7 cellular contexts compared by ENCODE assay signal in the genomic region with DNA sequence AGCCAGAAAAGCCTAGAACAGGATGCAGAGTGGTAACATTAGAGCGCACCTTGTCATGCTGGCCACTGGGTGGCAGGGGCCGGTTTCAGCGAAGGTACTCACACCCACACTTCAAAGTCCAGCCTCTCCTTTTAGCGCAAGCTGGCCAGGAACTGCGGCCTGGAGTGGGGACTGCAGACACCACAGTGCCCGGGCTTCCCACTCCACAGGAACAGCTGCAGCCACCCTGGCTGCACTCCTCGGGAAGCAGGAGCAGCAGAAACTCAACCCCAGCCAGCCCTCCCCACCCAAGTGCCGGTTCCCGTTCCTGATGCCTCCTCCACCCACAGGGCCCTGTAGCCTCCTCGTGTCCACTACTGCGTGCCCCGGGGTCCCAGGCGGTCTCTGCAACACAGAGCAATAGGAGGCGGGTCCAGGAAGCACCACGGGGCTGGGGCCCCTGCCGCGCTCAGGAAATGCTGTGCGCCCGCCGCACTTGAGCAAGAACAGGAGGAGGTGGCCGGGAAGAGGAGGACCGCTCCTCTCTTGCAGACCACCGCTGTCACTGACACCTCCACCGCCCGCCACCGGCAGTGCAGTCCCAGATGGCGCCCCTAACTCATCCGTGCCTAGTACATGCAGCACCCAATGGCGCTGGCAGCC. TPM values are rescaled to one million over a fixed set of nuclear protein-coding genes. Genes with fewer than 3 reads are reported as not detected.
DNase-seq lines count a peak whose midpoint lies in the region; ATAC-seq and TF ChIP-seq lines count a peak whose summit lies in the region.

No MANE protein-coding gene starts in this region.

- POLR2A ChIA-PET in RWPE1 (lab: Yijun Ruan, JAX; ENCODE audit: low non-redundant PET): no interaction called here

- peak overlapping the region; percentile 81 for H3K4me3 Mint-ChIP-seq in central memory CD8-positive, alpha-beta T cell

- H3K27ac ChIP-seq in RWPE1 (no peak overlapping the region), upper lobe of right lung (no peak overlapping the region)

- TF ChIP-seq CTCF in RWPE1 (conservative IDR thresholded peaks at IDR 0.05; ENCODE audit: low read depth) (peak; percentile 78), upper lobe of right lung (IDR thresholded peaks at IDR 0.05) (peak; percentile 55)

- peak; percentile 26 for DNase-seq in EH (ENCODE audit: low read depth)
- peak; percentile 50 for DNase-seq in KBM-7
- DNase-seq in RWPE1 (ENCODE audit: low spot score): peak; percentile 58
- no peak for DNase-seq in central memory CD8-positive, alpha-beta T cell (ENCODE audit: low spot score in 2 of 2)
- peak; percentile 55 to 65 for DNase-seq in left colon
- DNase-seq in upper lobe of right lung: peak; percentile 83
- no peak for DNase-seq in activated gamma-delta T cell (lab: John Stamatoyannopoulos, UW)

- H3K27me3 ChIP-seq in upper lobe of right lung: peaks cover 27% of the 10 kb centered on the region

- H3K4me1 Mint-ChIP-seq in central memory CD8-positive, alpha-beta T cell: peaks cover 53% of the 10 kb centered on the region

- H3K4me3 ChIP-seq in upper lobe of right lung: peak overlapping the region; percentile 36

- H3K36me3 Mint-ChIP-seq in central memory CD8-positive, alpha-beta T cell (ENCODE audit: insufficient read depth): peaks cover under 1% of the 10 kb centered on the region

- H3K9me3 ChIP-seq in upper lobe of right lung: no peaks in the 10 kb centered on the region

- CTCF ChIA-PET in RWPE1 (lab: Yijun Ruan, JAX): interaction anchor here (0.6 to 1.6 kb wide), 3 partner anchors 63 to 228 kb away, joined by 3 to 6 read pairs (median 4); no protein-coding TSS in a partner anchor

- intact Hi-C loops in left colon (cut with DNase I, micrococcal nuclease): no loop called here
- intact Hi-C loops in upper lobe of right lung (cut with DNase I): no loop called here

- no peak for ATAC-seq in central memory CD8-positive, alpha-beta T cell (replicated peaks; ENCODE audit: extremely low read depth, poor library complexity, severe bottlenecking)
- ATAC-seq in left colon (peak; percentile 90), upper lobe of right lung (peak; percentile 84)

- peaks cover 31% of the 10 kb centered on the region for H3K27me3 Mint-ChIP-seq in central memory CD8-positive, alpha-beta T cell

- H3K4me1 ChIP-seq in upper lobe of right lung: peaks cover 11% of the 10 kb centered on the region

- no peaks in the 10 kb centered on the region for H3K36me3 ChIP-seq in upper lobe of right lung

- H3K9me3 Mint-ChIP-seq in central memory CD8-positive, alpha-beta T cell: no peaks in the 10 kb centered on the region

- in situ Hi-C loops in KBM-7 (cut with MboI; ENCODE audit: low pct_unique_long_range_greater_than_20kb, low sequenced_read_pairs): no loop called here

- H3K27ac Mint-ChIP-seq in central memory CD8-positive, alpha-beta T cell (ENCODE audit: low read depth): peak overlapping the region; percentile 55

RNA-seq across cellular contexts. Expression of a gene that starts 2.2 kb away (rescaled TPM):
- total RNA-seq in left colon (under 1 TPM in 1 of 2 donors, not detected in 1; 0.17 TPM), upper lobe of right lung (not detected)

RNA-seq across cellular contexts. Expression of a gene that starts 43.6 kb away (rescaled TPM):
- total RNA-seq in left colon (not detected), upper lobe of right lung (not detected)

RNA-seq across cellular contexts. Expression of a gene that starts 52.5 kb away (rescaled TPM):
- total RNA-seq in left colon (under 1 TPM in 1 of 2 donors, not detected in 1; 0.42 TPM), upper lobe of right lung (1.6 TPM)

Comparison
In these comparisons a context has a peak if more than half of its experiments do, and no peak if none do; other contexts are left out.
1. DNase-seq: peak in EH (single experiment), KBM-7 (single experiment), RWPE1 (single experiment), left colon (2 of 2) and upper lobe of right lung (single experiment); none in central memory CD8-positive, alpha-beta T cell (0 of 2) and activated gamma-delta T cell (single experiment).